In genomic region chr7:21938463-21938862, GRCh38 we compare ENCODE assay signal across 20 cellular contexts. TPM values are rescaled to one million over a fixed set of nuclear protein-coding genes. Genes with fewer than 3 reads are reported as not detected.
DNase-seq lines count a peak whose midpoint lies in the region; ATAC-seq, FAIRE-seq and TF ChIP-seq lines count a peak whose summit lies in the region.
"Had no signal": no experiment of that assay in that cellular context is flagged by ENCODE, and none has a peak within 500 bp of the region (broad histone marks: within the 10 kb centered on the region; RNA-seq: fewer than 3 reads in every experiment).

No MANE protein-coding gene starts in this region.

- peaks cover 12% of the 10 kb centered on the region for H3K36me3 Mint-ChIP-seq in activated T-cell treated with anti-CD3 and anti-CD28 coated beads, Interleukin-2, amount 50 U/mL, for 4 hours (ENCODE audit: insufficient read depth)
- H3K36me3 Mint-ChIP-seq in WTC11 = peaks cover 27% of the 10 kb centered on the region

- no peak overlapping the region for H2AFZ ChIP-seq in mesenchymal stem cell (ENCODE audit: low read depth, low read length)
- H2AFZ ChIP-seq: hepatocyte had no signal

- no peak overlapping the region for H3K4ac ChIP-seq in mesenchymal stem cell (ENCODE audit: low read depth in 1 of 2, low read length in 2 of 2)

- H2BK15ac ChIP-seq in mesenchymal stem cell (ENCODE audit: low read depth, poor library complexity, severe bottlenecking) = no peak overlapping the region

- CTCF ChIA-PET in WTC11 (lab: Charles Lee) = no interaction called here

- no peak overlapping the region for H2BK5ac ChIP-seq in mesenchymal stem cell (ENCODE audit: low read depth, low read length, poor library complexity, severe bottlenecking)

- DNase-seq in activated T-cell treated with anti-CD3 and anti-CD28 coated beads, Interleukin-2, amount 50 U/mL, for 4 hours = no peak
- no peak for DNase-seq in activated T-cell treated with anti-CD3 and anti-CD28 coated beads, Interleukin-2, amount 50 U/mL, for 48 hours
- peak; percentile 44 for DNase-seq in ELR (ENCODE audit: low read depth)
- no peak for DNase-seq in WTC11 (ENCODE audit: low spot score)
- DNase-seq in mesenchymal stem cell = peak; percentile 40
- DNase-seq in RCC 7860 (ENCODE audit: low spot score) = no peak
- DNase-seq: activated CD4-positive, alpha-beta T cell treated with anti-CD3 and anti-CD28 coated beads for 1 hour; adrenal gland; CD8-positive, alpha-beta T cell; H9; islet precursor cell; naive thymus-derived CD8-positive, alpha-beta T cell; NCI-H146; NCI-H82; posterior cingulate gyrus had no signal

- POLR2A ChIA-PET in WTC11 (lab: Charles Lee) = no interaction called here

- H4K8ac ChIP-seq in mesenchymal stem cell (ENCODE audit: low read length) = no peak overlapping the region

- H2AK5ac ChIP-seq in mesenchymal stem cell (ENCODE audit: low read length, severe bottlenecking) = peak overlapping the region; percentile 91

- H3K23ac ChIP-seq in mesenchymal stem cell (ENCODE audit: low read length in 2 of 2) = no peak overlapping the region

- H3K27me3 ChIP-seq in mesenchymal stem cell (ENCODE audit: control insufficient read depth in 1 of 2, insufficient read depth in 1 of 2, low read length in 2 of 2) = no peaks in the 10 kb centered on the region

- ATAC-seq in activated T-cell treated with anti-CD3 and anti-CD28 coated beads, Interleukin-2, amount 50 U/mL, for 4 hours = no peak
- no peak for ATAC-seq in WTC11
- ATAC-seq in HG02610 (IDR thresholded peaks at IDR 0.05; ENCODE audit: unreplicated experiment) = no peak
- ATAC-seq in activated CD4-positive, CD25-positive, alpha-beta regulatory T cell treated with anti-CD3 and anti-CD28 coated beads, Interleukin-2, amount 50 U/mL, for 24 hours = no peak
- ATAC-seq: CD8-positive, alpha-beta T cell; naive thymus-derived CD8-positive, alpha-beta T cell had no signal

- H3K27ac ChIP-seq in mesenchymal stem cell (ENCODE audit: low read length, poor library complexity, severe bottlenecking) = peak overlapping the region; percentile 72
- H3K27ac ChIP-seq: adrenal gland, hepatocyte, SK-N-MC had no signal

- H3K79me1 ChIP-seq in mesenchymal stem cell (replicated peaks; ENCODE audit: low read length, poor library complexity, severe bottlenecking) = peaks cover 12% of the 10 kb centered on the region

- TF ChIP-seq CTCF in WTC11 (IDR thresholded peaks at IDR 0.05) = no peak

- WGBS in mesenchymal stem cell = 43% methylated on average over 1 of the region's 2 CpGs

- H3K4me2 ChIP-seq in mesenchymal stem cell (ENCODE audit: low read length, poor library complexity, severe bottlenecking) = no peak overlapping the region
- H3K4me2 ChIP-seq: hepatocyte had no signal

- no peak overlapping the region for H3K9ac ChIP-seq in mesenchymal stem cell (ENCODE audit: low read length)

- H2BK120ac ChIP-seq in mesenchymal stem cell (ENCODE audit: low read depth, low read length) = no peak overlapping the region

- no peaks in the 10 kb centered on the region for H3K36me3 ChIP-seq in mesenchymal stem cell (ENCODE audit: control insufficient read depth in 1 of 2, insufficient read depth in 2 of 2, low read depth in 1 of 2, low read length in 2 of 2)
- H3K36me3 ChIP-seq: adrenal gland had no signal

- H3K18ac ChIP-seq in mesenchymal stem cell (ENCODE audit: low read depth in 1 of 2, low read length in 2 of 2) = no peak overlapping the region

- H3K9me3 Mint-ChIP-seq in activated T-cell treated with anti-CD3 and anti-CD28 coated beads, Interleukin-2, amount 50 U/mL, for 4 hours = peaks cover 4% of the 10 kb centered on the region
- no peaks in the 10 kb centered on the region for H3K9me3 Mint-ChIP-seq in WTC11

- peak overlapping the region; percentile 7 for H3K4me3 Mint-ChIP-seq in activated T-cell treated with anti-CD3 and anti-CD28 coated beads, Interleukin-2, amount 50 U/mL, for 4 hours
- no peak overlapping the region for H3K4me3 Mint-ChIP-seq in WTC11
- H3K4me3 Mint-ChIP-seq: CD8-positive, alpha-beta T cell; H9 had no signal

- H4K91ac ChIP-seq in mesenchymal stem cell (ENCODE audit: low read length) = no peak overlapping the region

- no peak overlapping the region for H3K14ac ChIP-seq in mesenchymal stem cell (ENCODE audit: low read length in 2 of 2)

- H3K4me1 Mint-ChIP-seq in activated T-cell treated with anti-CD3 and anti-CD28 coated beads, Interleukin-2, amount 50 U/mL, for 4 hours (ENCODE audit: low read depth) = peaks cover 60% of the 10 kb centered on the region
- H3K4me1 Mint-ChIP-seq in WTC11 = peaks cover 69% of the 10 kb centered on the region

- H3K4me3 ChIP-seq in mesenchymal stem cell (ENCODE audit: insufficient read depth in 1 of 2, low read depth in 1 of 2, low read length in 2 of 2) = no peak overlapping the region
- H3K4me3 ChIP-seq: adrenal gland, hepatocyte, SK-N-MC had no signal

- H3K27me3 Mint-ChIP-seq in activated T-cell treated with anti-CD3 and anti-CD28 coated beads, Interleukin-2, amount 50 U/mL, for 4 hours (ENCODE audit: low read depth) = peaks cover 3% of the 10 kb centered on the region
- H3K27me3 Mint-ChIP-seq in WTC11 (ENCODE audit: low read depth) = no peaks in the 10 kb centered on the region
- H3K27me3 Mint-ChIP-seq: naive thymus-derived CD8-positive, alpha-beta T cell had no signal

- no peak for FAIRE-seq in RCC 7860 (lab: Jason Lieb, UNC)
- FAIRE-seq: endothelial cell of umbilical vein had no signal

- H3K4me1 ChIP-seq in mesenchymal stem cell (ENCODE audit: control insufficient read depth, insufficient read depth, low read depth, low read length) = peaks cover 11% of the 10 kb centered on the region
- H3K4me1 ChIP-seq: adrenal gland had no signal

- 0 out of 2 replicates have a peak overlapping the region, but pooled peaks have one; percentile 9 for H3K27ac Mint-ChIP-seq in WTC11
- H3K27ac Mint-ChIP-seq: CD8-positive, alpha-beta T cell had no signal

- peaks cover 7% of the 10 kb centered on the region for H3K9me3 ChIP-seq in mesenchymal stem cell (ENCODE audit: control insufficient read depth, low read length)
- H3K9me3 ChIP-seq: adrenal gland had no signal

- no peak overlapping the region for H2BK12ac ChIP-seq in mesenchymal stem cell (ENCODE audit: low read length in 2 of 2)

TF ChIP-seq in WTC11, 78 proteins besides CTCF, POLR2A, EP300 and RAD21:
- TF ChIP-seq ZNF396 (CRISPR knock-in tag; IDR thresholded peaks at IDR 0.05; ENCODE audit: borderline replicate concordance) = no peak
TF ChIP-seq in WTC11: peak in this region for 0.

RNA-seq across cellular contexts. Expression of gene CDCA7L, which starts 7.2 kb away (rescaled TPM):
- total RNA-seq in activated T-cell treated with anti-CD3 and anti-CD28 coated beads, Interleukin-2, amount 50 U/mL, for 4 hours = 10 to 100 TPM; 56.6 to 84.8 (median 76.3) TPM
- total RNA-seq in WTC11 (2021) = 132 to 161 TPM (median 135 TPM) in 3 replicates
- polyA plus RNA-seq in mesenchymal stem cell (2013, experiment 1 of 2) = 25.6 TPM
- polyA plus RNA-seq in mesenchymal stem cell (2013, experiment 2 of 2) = 25.8 TPM

Comparison
In these comparisons a context has a peak if more than half of its experiments do, and no peak if none do; other contexts are left out.
1. DNase-seq: peak in ELR (single experiment) and mesenchymal stem cell (single experiment); none in activated T-cell treated with anti-CD3 and anti-CD28 coated beads, Interleukin-2, amount 50 U/mL, for 4 hours (single experiment), activated T-cell treated with anti-CD3 and anti-CD28 coated beads, Interleukin-2, amount 50 U/mL, for 48 hours (0 of 2), WTC11 (single experiment) and RCC 7860 (single experiment).